ENCODE assay signal across 11 cellular contexts in genomic region chr21:14306143-14306907, GRCh38.
DNase-seq lines count a peak whose midpoint lies in the region; ATAC-seq, FAIRE-seq and TF ChIP-seq lines count a peak whose summit lies in the region.
"Had no signal": no experiment of that assay in that cellular context is flagged by ENCODE, and none has a peak within 500 bp of the region (broad histone marks: within the 10 kb centered on the region; RNA-seq: fewer than 3 reads in every experiment).

No MANE protein-coding gene starts in this region.

- FAIRE-seq in TTC549 (lab: Jason Lieb, UNC) = peak; percentile 70
- peak; percentile 76 for FAIRE-seq in islet of Langerhans (lab: Jason Lieb, UNC)
- FAIRE-seq: urothelium cell line had no signal

- intact Hi-C loops in CD14-positive monocyte (cut with micrococcal nuclease) = no loop called here
- intact Hi-C loops in CD4-positive, alpha-beta memory T cell (cut with micrococcal nuclease) = no loop called here

- no peaks in the 10 kb centered on the region for H3K9me3 Mint-ChIP-seq in CD14-positive monocyte
- no peaks in the 10 kb centered on the region for H3K9me3 Mint-ChIP-seq in CD4-positive, alpha-beta memory T cell

- H3K9me2 ChIP-seq in Karpas-422 (replicated peaks; ENCODE audit: insufficient read depth, low read length) = no peaks in the 10 kb centered on the region

- H3K4me2 ChIP-seq in Karpas-422 (ENCODE audit: low read depth, low read length, poor library complexity, severe bottlenecking) = no peak overlapping the region

- H3K27ac ChIP-seq in Karpas-422 (ENCODE audit: low read length) = no peak overlapping the region
- no peak overlapping the region for H3K27ac ChIP-seq in CD4-positive, alpha-beta memory T cell (ENCODE audit: low read depth, low read length)

- ATAC-seq in GM19395 (IDR thresholded peaks at IDR 0.05; ENCODE audit: unreplicated experiment) (no peak), GM18517 (IDR thresholded peaks at IDR 0.05; ENCODE audit: unreplicated experiment) (no peak)

- no peak for DNase-seq in CD14-positive monocyte (ENCODE audit: low spot score)
- DNase-seq in Karpas-422 = peak; percentile 49
- DNase-seq in CD4-positive, alpha-beta memory T cell = no peak
- no peak for DNase-seq in activated T-cell treated with anti-CD3 and anti-CD28 coated beads, Interleukin-2, amount 50 U/mL, for 48 hours
- DNase-seq: activated CD4-positive, alpha-beta T cell treated with anti-CD3 and anti-CD28 coated beads for 1 hour; NCI-H2171 treated with DMSO at 0.1 percent for 48 hours had no signal

- no peaks in the 10 kb centered on the region for H4K20me1 ChIP-seq in Karpas-422 (ENCODE audit: insufficient read depth, low read depth, low read length)

- no peak overlapping the region for H3K4me3 Mint-ChIP-seq in CD14-positive monocyte
- H3K4me3 Mint-ChIP-seq in CD4-positive, alpha-beta memory T cell = no peak overlapping the region

- no peaks in the 10 kb centered on the region for H3K79me2 ChIP-seq in Karpas-422 (ENCODE audit: low read length)

- H3K27ac Mint-ChIP-seq in CD14-positive monocyte = no peak overlapping the region
- no peak overlapping the region for H3K27ac Mint-ChIP-seq in CD4-positive, alpha-beta memory T cell

- H3K9ac ChIP-seq in Karpas-422 (ENCODE audit: low read length) = no peak overlapping the region

- CTCF ChIA-PET in CD4-positive, alpha-beta memory T cell (lab: Charles Lee; ENCODE audit: partially characterized antibody) = no interaction called here

- H2AFZ ChIP-seq in Karpas-422 (ENCODE audit: low read length) = no peak overlapping the region

- peak; percentile 30 for TF ChIP-seq CTCF in CD14-positive monocyte (IDR thresholded peaks at IDR 0.05)

- no peaks in the 10 kb centered on the region for H3K27me3 Mint-ChIP-seq in CD14-positive monocyte (ENCODE audit: low read depth in 3 of 3)
- peaks cover 2 to 3% of the 10 kb centered on the region in 2 donors for H3K27me3 Mint-ChIP-seq in CD4-positive, alpha-beta memory T cell

- H3K4me1 ChIP-seq in Karpas-422 (ENCODE audit: low read length) = no peaks in the 10 kb centered on the region
- no peaks in the 10 kb centered on the region for H3K4me1 ChIP-seq in CD4-positive, alpha-beta memory T cell (ENCODE audit: insufficient read depth, low read length)

- H3K9me3 ChIP-seq in Karpas-422 (ENCODE audit: low read length) = no peaks in the 10 kb centered on the region
- no peaks in the 10 kb centered on the region for H3K9me3 ChIP-seq in CD4-positive, alpha-beta memory T cell (ENCODE audit: control insufficient read depth in 1 of 2, low read length in 2 of 2)

- H3K36me3 ChIP-seq in Karpas-422 (ENCODE audit: insufficient read depth, low read length) = no peaks in the 10 kb centered on the region
- no peaks in the 10 kb centered on the region for H3K36me3 ChIP-seq in CD4-positive, alpha-beta memory T cell (ENCODE audit: insufficient read depth, low read length)

- no peak overlapping the region for H3K4me3 ChIP-seq in Karpas-422 (ENCODE audit: low read length)
- H3K4me3 ChIP-seq in CD4-positive, alpha-beta memory T cell (ENCODE audit: low read length in 2 of 2) = no peak overlapping the region

- no peaks in the 10 kb centered on the region for H3K27me3 ChIP-seq in Karpas-422 (ENCODE audit: low read length)
- no peaks in the 10 kb centered on the region for H3K27me3 ChIP-seq in CD4-positive, alpha-beta memory T cell (ENCODE audit: insufficient read depth, low read length)

- H3K36me3 Mint-ChIP-seq in CD14-positive monocyte = no peaks in the 10 kb centered on the region
- H3K36me3 Mint-ChIP-seq in CD4-positive, alpha-beta memory T cell = no peaks in the 10 kb centered on the region

- peaks cover 11% of the 10 kb centered on the region for H3K4me1 Mint-ChIP-seq in CD14-positive monocyte
- H3K4me1 Mint-ChIP-seq in CD4-positive, alpha-beta memory T cell = no peaks in the 10 kb centered on the region

- POLR2A ChIA-PET in CD4-positive, alpha-beta memory T cell (lab: Charles Lee; ENCODE audit: partially characterized antibody) = no interaction called here
